Comparison of ENCODE assay signal across 30 cellular contexts in the genomic region with DNA sequence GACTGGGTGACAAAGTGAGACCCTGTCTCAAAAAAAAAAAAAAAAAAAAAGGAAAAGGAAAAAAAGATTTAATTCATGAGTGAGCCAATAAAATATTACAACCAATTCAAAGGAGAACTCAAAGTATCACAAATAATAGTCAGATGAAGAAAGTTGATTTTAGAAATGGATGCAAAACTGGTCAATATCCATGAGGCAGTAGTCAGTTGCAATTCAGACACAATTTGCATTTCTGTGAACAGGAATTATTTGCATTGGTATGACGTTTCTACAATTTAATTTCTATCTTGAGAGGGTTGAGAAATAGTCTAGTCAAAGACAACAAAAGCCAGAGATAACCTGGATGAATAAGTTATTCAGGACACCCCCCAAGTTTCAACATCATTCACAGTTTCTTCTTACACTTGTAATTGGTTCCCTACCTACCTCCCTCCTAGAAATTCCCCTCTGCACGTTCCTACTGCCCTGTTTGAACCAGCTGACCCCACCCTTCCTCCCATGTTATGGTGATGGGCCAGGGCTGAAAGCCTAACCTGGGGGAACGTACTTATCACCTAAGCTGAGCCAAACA. TPM values are rescaled to one million over a fixed set of nuclear protein-coding genes. Genes with fewer than 3 reads are reported as not detected.
DNase-seq lines count a peak whose midpoint lies in the region; ATAC-seq, FAIRE-seq and TF ChIP-seq lines count a peak whose summit lies in the region.
"Had no signal": no experiment of that assay in that cellular context is flagged by ENCODE, and none has a peak within 500 bp of the region (broad histone marks: within the 10 kb centered on the region; RNA-seq: fewer than 3 reads in every experiment).

No MANE protein-coding gene starts in this region.

- no peaks in the 10 kb centered on the region for H3K79me2 ChIP-seq in K562 (ENCODE audit: control insufficient read depth, insufficient read depth, low read length)

- H3K27me3 ChIP-seq in Caco-2 (replicated peaks; ENCODE audit: control insufficient read depth, insufficient read depth, low read length) (no peaks in the 10 kb centered on the region), K562 (ENCODE audit: control insufficient read depth in 2 of 2, insufficient read depth in 2 of 2, low read length in 2 of 2) (no peaks in the 10 kb centered on the region; a peak in 1 of 5 replicates), H7 (ENCODE audit: control insufficient read depth, insufficient read depth, low read length) (no peaks in the 10 kb centered on the region)
- H3K27me3 ChIP-seq: body of pancreas, pancreas, suprapubic skin had no signal

- H3K4me3 Mint-ChIP-seq in Caco-2 (ENCODE audit: unreplicated experiment) (no peak overlapping the region), naive B cell (no peak overlapping the region)
- H3K4me3 Mint-ChIP-seq: activated CD4-positive, alpha-beta memory T cell treated with anti-CD3 and anti-CD28 coated beads for 36 hours; CD4-positive, alpha-beta T cell; immature natural killer cell; neural crest cell had no signal

- H3K36me3 Mint-ChIP-seq in Caco-2 (ENCODE audit: insufficient read depth, unreplicated experiment) (peaks cover 13% of the 10 kb centered on the region), naive B cell (no peaks in the 10 kb centered on the region)
- H3K36me3 Mint-ChIP-seq: activated CD4-positive, alpha-beta memory T cell treated with anti-CD3 and anti-CD28 coated beads for 36 hours; immature natural killer cell had no signal

- H3K27me3 Mint-ChIP-seq in Caco-2 (ENCODE audit: insufficient read depth, unreplicated experiment) (no peaks in the 10 kb centered on the region), naive B cell (peaks cover 0 to 8% (median 0%) of the 10 kb centered on the region in 3 donors)
- H3K27me3 Mint-ChIP-seq: activated CD4-positive, alpha-beta memory T cell treated with anti-CD3 and anti-CD28 coated beads for 36 hours; CD4-positive, alpha-beta T cell had no signal

- no peak for TF ChIP-seq POLR2A in K562 (conservative IDR thresholded peaks at IDR 0.05)

- no peaks in the 10 kb centered on the region for H3K9me1 ChIP-seq in K562 (ENCODE audit: control insufficient read depth, insufficient read depth, low read length)

- peak overlapping the region; percentile 64 for H3K27ac Mint-ChIP-seq in Caco-2 (ENCODE audit: unreplicated experiment)
- H3K27ac Mint-ChIP-seq in naive B cell, result peak overlapping the region in 5 of 6 donors; percentile 30 to 75 (median 66)
- H3K27ac Mint-ChIP-seq: activated CD4-positive, alpha-beta memory T cell treated with anti-CD3 and anti-CD28 coated beads for 36 hours; CD4-positive, alpha-beta T cell had no signal

- no peak overlapping the region for H2AFZ ChIP-seq in K562 (ENCODE audit: low read depth, low read length)

- H3K4me1 Mint-ChIP-seq in Caco-2 (ENCODE audit: low read depth, unreplicated experiment) (peaks cover 33% of the 10 kb centered on the region), naive B cell (peaks cover 22 to 41% (median 26%) of the 10 kb centered on the region in 3 donors)
- H3K4me1 Mint-ChIP-seq: neural crest cell had no signal

- ATAC-seq in K562, result no peak
- ATAC-seq in naive B cell (ENCODE audit: low read depth in 2 of 2), result no peak
- ATAC-seq: activated CD4-positive, CD25-positive, alpha-beta regulatory T cell treated with anti-CD3 and anti-CD28 coated beads, Interleukin-2, amount 50 U/mL, for 24 hours; body of pancreas; left colon; pancreas had no signal

- no peak overlapping the region for H3K4me3 ChIP-seq in Caco-2 (ENCODE audit: low read depth, low read length)
- H3K4me3 ChIP-seq in K562, result no peak overlapping the region
- H3K4me3 ChIP-seq in H7 (ENCODE audit: insufficient read depth, low read depth, low read length), result no peak overlapping the region
- H3K4me3 ChIP-seq: body of pancreas, pancreas, skin epidermis, suprapubic skin had no signal

- BruUV-seq in Caco-2 (replicated peaks; lab: Mats Ljungman, UMichigan) (no TSS peak), K562 (replicated peaks; lab: Mats Ljungman, UMichigan) (no TSS peak)

- no peak for FAIRE-seq in K562 (lab: Jason Lieb, UNC)
- FAIRE-seq: GM18507, H54, pancreas, urothelium cell line had no signal

- no peak for TF ChIP-seq RAD21 in K562 (CRISPR knock-in tag; conservative IDR thresholded peaks at IDR 0.05 in 1 of 2, IDR thresholded peaks at IDR 0.05 in 1 of 2)

- no peaks in the 10 kb centered on the region for H4K20me1 ChIP-seq in K562 (replicated peaks; ENCODE audit: control insufficient read depth, insufficient read depth, low read length)

- H3K36me3 ChIP-seq in Caco-2 (ENCODE audit: control insufficient read depth, insufficient read depth, low read length), result no peaks in the 10 kb centered on the region
- H3K36me3 ChIP-seq in K562 (ENCODE audit: control insufficient read depth, insufficient read depth, low read length), result no peaks in the 10 kb centered on the region
- peaks cover 1% of the 10 kb centered on the region; the same call in 1 of the 2 replicates for H3K36me3 ChIP-seq in H7 (replicated peaks; ENCODE audit: control insufficient read depth, insufficient read depth, low read length)
- H3K36me3 ChIP-seq: pancreas, suprapubic skin had no signal

- TF ChIP-seq CTCF in Caco-2 (IDR thresholded peaks at IDR 0.05; ENCODE audit: insufficient read depth in 1 of 2, low read depth in 1 of 2, low read length in 1 of 2, severe bottlenecking in 1 of 2, unreplicated experiment in 1 of 2) (no peak), K562 (IDR thresholded peaks at IDR 0.05 in 2 of 3, conservative IDR thresholded peaks at IDR 0.05 in 1 of 3; ENCODE audit: insufficient read depth in 2 of 3, low read depth in 1 of 3, low read length in 3 of 3) (no peak)

- H3K4me1 ChIP-seq in Caco-2 (peaks cover 44% of the 10 kb centered on the region), K562 (replicated peaks in 1 of 2; ENCODE audit: control insufficient read depth in 2 of 2, insufficient read depth in 2 of 2, low read length in 2 of 2) (peaks cover 27 to 30% of the 10 kb centered on the region in 2 experiments; a peak in 4 of 5 replicates)

- WGBS in K562 (ENCODE audit: insufficient coverage, low coverage, missing lambda C conversion rate), result 21% methylated on average over 3 of the region's 3 CpGs

- POLR2A ChIA-PET in Caco-2 (lab: Charles Lee), result no interaction called here
- POLR2A ChIA-PET in K562 (lab: Yijun Ruan, JAX), result no interaction called here

- H3K9me3 Mint-ChIP-seq in Caco-2 (ENCODE audit: unreplicated experiment) (no peaks in the 10 kb centered on the region), naive B cell (no peaks in the 10 kb centered on the region)
- H3K9me3 Mint-ChIP-seq: activated CD4-positive, alpha-beta memory T cell treated with anti-CD3 and anti-CD28 coated beads for 36 hours; CD4-positive, alpha-beta T cell; immature natural killer cell; neural crest cell had no signal

- intact Hi-C loops in Caco-2 (cut with micrococcal nuclease; ENCODE audit: unreplicated experiment), result no loop called here
- intact Hi-C loops in K562 (cut with micrococcal nuclease), result no loop called here

- in situ Hi-C loops in K562 (cut with MboI), result no loop called here

- H3K27ac ChIP-seq in K562 (ENCODE audit: extremely low read depth, low read depth, low read length), result no peak overlapping the region
- H3K27ac ChIP-seq: HL-60, suprapubic skin had no signal

- H3K9ac ChIP-seq in K562 (ENCODE audit: insufficient read depth in 1 of 2, low read depth in 2 of 2, low read length in 2 of 2), result no peak overlapping the region

- DNase-seq in Caco-2 (no peak), NCI-H226 (peak; percentile 64), K562 (ENCODE audit: extremely low read depth in 1 of 4, low spot score in 3 of 4) (no peak), naive B cell (no peak), H7 (no peak), NCI-H2227 treated with DMSO at 0.1 percent for 48 hours (lab: John Stamatoyannopoulos, UW) (no peak)
- DNase-seq in central memory CD4-positive, alpha-beta T cell, result no peak
- no peak for DNase-seq in stimulated activated CD4-positive, alpha-beta T cell treated with anti-CD3 and anti-CD28 coated beads, Interleukin-2, amount 100 ng/mL, for 24 hours
- DNase-seq: activated CD4-positive, alpha-beta memory T cell treated with anti-CD3 and anti-CD28 coated beads for 36 hours; activated naive CD4-positive, alpha-beta T cell; AML-193; body of pancreas; CD4-positive, alpha-beta T cell; immature natural killer cell; Kasumi-1; left colon; mammary epithelial cell; NCI-H146; pancreas; retina; SK-N-SH; stimulated activated naive CD4-positive, alpha-beta T cell treated with Interleukin-2 at 50 U/mL for 16 hours had no signal

- TF ChIP-seq EP300 in K562 (IDR thresholded peaks at IDR 0.05; ENCODE audit: low read length), result no peak

- CTCF ChIA-PET in Caco-2 (lab: Charles Lee), result no interaction called here
- CTCF ChIA-PET in K562 (lab: Yijun Ruan, JAX; ENCODE audit: low intra/inter-chr PET ratio), result no interaction called here

- no peak overlapping the region for H3K4me2 ChIP-seq in K562 (ENCODE audit: insufficient read depth, low read length)

- no peaks in the 10 kb centered on the region for H3K9me3 ChIP-seq in Caco-2
- no peaks in the 10 kb centered on the region for H3K9me3 ChIP-seq in K562 (replicated peaks; ENCODE audit: control insufficient read depth, insufficient read depth, low read depth, low read length)
- H3K9me3 ChIP-seq: body of pancreas, pancreas, SK-N-SH, suprapubic skin had no signal

RNA-seq across cellular contexts. Expression of gene CDKN2AIPNL, which starts 28.6 kb away (rescaled TPM):
- 49.8 and 53.2 TPM in 2 replicates for total RNA-seq in Caco-2 (2022)
- total RNA-seq in K562 (2011; cell fraction: chromatin; rRNA removed; ENCODE audit: low replicate concordance), result 12.4 and 12.8 TPM in 2 replicates
- 12.2 and 14.0 TPM in 2 replicates for total RNA-seq in K562 (2011; cell fraction: nucleolus; rRNA removed)
- total RNA-seq in K562 (2011; cell fraction: nucleoplasm; rRNA removed), result 21.9 and 23.2 TPM in 2 replicates
- 46.4 and 90.0 TPM in 2 replicates for total RNA-seq in K562 (2014; rRNA removed)
- total RNA-seq in K562 (2014; rRNA removed; fragmentation: Illumina TruSeq; extraction: Trizol), result 40.7 and 45.5 TPM in 2 replicates
- total RNA-seq in K562 (2015; rRNA removed; fragmentation: Illumina TruSeq; extraction: Trizol), result 41.8 and 43.1 TPM in 2 replicates
- total RNA-seq in K562 (2021), result 40.0 and 42.1 TPM in 2 replicates
- 29.6 and 44.3 TPM in 2 replicates for polyA plus RNA-seq in K562 (2011; rRNA removed)
- polyA plus RNA-seq in K562 (2011; cell fraction: cytosol; rRNA removed), result 22.1 and 37.0 TPM in 2 replicates
- 10.8 and 15.7 TPM in 2 replicates for polyA plus RNA-seq in K562 (2011; cell fraction: nucleus; rRNA removed)
- 33.3 and 57.5 TPM in 2 replicates for polyA plus RNA-seq in K562 (2012)
- polyA plus RNA-seq in K562 (2014; fragmentation: Illumina TruSeq; extraction: Trizol), result 39.2 and 42.2 TPM in 2 replicates
- polyA plus RNA-seq in K562 (2014; fragmentation: Nextera tagmentation; extraction: Ambion mirVana), result 10 to 100 TPM; 19.9 to 30.7 TPM
- polyA plus RNA-seq in K562 (2014; rRNA removed), result 46.9 and 55.4 TPM in 2 replicates
- polyA minus RNA-seq in K562 (2011; rRNA and poly(A)+ RNA removed), result 15.6 and 16.0 TPM in 2 replicates
- polyA minus RNA-seq in K562 (2011; cell fraction: cytosol; rRNA and poly(A)+ RNA removed), result 12.5 and 12.6 TPM in 2 replicates
- 5.3 and 10.7 TPM in 2 replicates for polyA minus RNA-seq in K562 (2011; cell fraction: nucleus; rRNA and poly(A)+ RNA removed)
- polyA plus RNA-seq in naive B cell (ENCODE audit: low read depth in 6 of 6), result 10 to 100 TPM; 32.4 to 55.2 (median 37.0) TPM
- 109 and 123 TPM in 2 replicates for total RNA-seq in H7 (2014; rRNA removed; shearing (Covaris generic))
